In genomic region chr6:166087246-166087645, GRCh38 we compare ENCODE assay signal across 22 cellular contexts.
DNase-seq lines count a peak whose midpoint lies in the region; ATAC-seq and TF ChIP-seq lines count a peak whose summit lies in the region.
"Had no signal": no experiment of that assay in that cellular context is flagged by ENCODE, and none has a peak within 500 bp of the region (broad histone marks: within the 10 kb centered on the region; RNA-seq: fewer than 3 reads in every experiment).

No MANE protein-coding gene starts in this region.

- DNase-seq in LNCaP clone FGC (ENCODE audit: low read depth) (peak; percentile 73), kidney glomerular epithelial cell (lab: John Stamatoyannopoulos, UW) (peak; percentile 1), mucosa of gallbladder (ENCODE audit: low spot score) (peak; percentile 38), renal cortical epithelial cell (ENCODE audit: low read depth) (peak; percentile 51), NOMO-1 treated with dmso at 0.1 percent for 144 hours (lab: John Stamatoyannopoulos, UW; ENCODE audit: unreplicated experiment) (no peak), RKO (ENCODE audit: low spot score) (no peak), dedifferentiated amniotic fluid mesenchymal stem cell (ENCODE audit: extremely low spot score) (no peak)
- DNase-seq: 8988T; ACHN; AML-193; BE2C; Caco-2; CD4-positive, CD25-positive, alpha-beta regulatory T cell; CD8-positive, alpha-beta T cell; DMS153; DND-41; GOT3; H7; HCEC 1CT had no signal

- ATAC-seq in HG02798 (IDR thresholded peaks at IDR 0.05; ENCODE audit: poor library complexity, unreplicated experiment) = no peak
- ATAC-seq: A549; CD8-positive, alpha-beta T cell had no signal

- no peak for TF ChIP-seq CTCF in LNCaP clone FGC (IDR thresholded peaks at IDR 0.05; ENCODE audit: control insufficient read depth, extremely low read depth, insufficient read depth)

- H3K4me3 ChIP-seq in LNCaP clone FGC (ENCODE audit: low read depth, low read length) = no peak overlapping the region
- H3K4me3 ChIP-seq: A549; BLaER1 treated with 17β-estradiol and CSF1 and Interleukin-3, amounts not matched to agents 10 nM and 100 nM had no signal

Comparison
In these comparisons a context has a peak if more than half of its experiments do, and no peak if none do; other contexts are left out.
1. DNase-seq: peak in LNCaP clone FGC (single experiment), kidney glomerular epithelial cell (single experiment), mucosa of gallbladder (single experiment) and renal cortical epithelial cell (single experiment); none in NOMO-1 treated with dmso at 0.1 percent for 144 hours (single experiment), RKO (single experiment) and dedifferentiated amniotic fluid mesenchymal stem cell (single experiment).